ENCODE assay signal across 7 cellular contexts in the genomic region with DNA sequence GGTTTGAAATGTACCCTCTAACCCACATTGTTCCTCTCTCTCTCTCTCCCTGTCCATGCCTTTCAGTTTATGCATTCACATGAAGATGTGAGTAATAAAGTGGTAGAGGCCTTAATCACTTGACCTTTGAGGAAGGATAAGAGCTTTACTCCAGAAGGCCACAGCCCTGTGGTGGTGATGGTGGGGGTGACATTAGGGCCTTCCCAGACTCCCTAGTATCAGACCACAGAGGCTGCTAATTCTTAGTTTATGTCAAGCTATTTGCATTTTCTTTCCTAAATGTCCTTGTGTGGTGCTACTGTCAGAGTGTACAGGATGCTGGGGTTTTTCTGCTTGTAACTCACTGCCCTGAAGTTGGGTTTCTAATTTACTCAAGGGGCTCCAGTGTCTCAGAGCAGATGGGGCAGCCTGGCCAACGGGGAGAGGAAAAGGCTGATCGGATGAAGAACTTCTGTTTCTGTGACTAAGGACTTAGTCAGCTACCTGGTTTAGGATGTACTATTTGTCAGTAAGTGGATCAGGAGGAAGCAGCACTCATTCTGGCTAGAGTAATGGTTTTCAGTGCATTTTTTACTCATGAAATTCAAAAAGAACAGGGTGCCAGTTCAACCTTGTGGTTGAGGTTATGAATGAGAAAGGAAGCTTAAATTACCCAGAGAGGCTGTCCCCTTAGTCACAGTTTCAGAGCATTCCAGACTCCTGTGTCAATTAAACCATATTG.
DNase-seq lines count a peak whose midpoint lies in the region; ATAC-seq lines count a peak whose summit lies in the region.

No MANE protein-coding gene starts in this region.

- intact Hi-C loops in left colon (cut with DNase I, micrococcal nuclease): no loop called here

- peak; percentile 94 for ATAC-seq in GM18907 (IDR thresholded peaks at IDR 0.05; ENCODE audit: unreplicated experiment)
- ATAC-seq in HG03025 (IDR thresholded peaks at IDR 0.05; ENCODE audit: low FRiP score, unreplicated experiment): peak; percentile 70
- ATAC-seq in activated CD4-positive, CD25-positive, alpha-beta regulatory T cell treated with anti-CD3 and anti-CD28 coated beads, Interleukin-2, amount 50 U/mL, for 24 hours: peak; percentile 88
- ATAC-seq in left colon: no peak

- DNase-seq in glomerular visceral epithelial cell (ENCODE audit: extremely low spot score): peak; percentile 91
- DNase-seq in NCI-H82 treated with DMSO at 0.1 percent for 48 hours (lab: John Stamatoyannopoulos, UW; ENCODE audit: unreplicated experiment): no peak
- DNase-seq in left colon: no peak
- DNase-seq in NCI-H2171 (lab: John Stamatoyannopoulos, UW): no peak
